13 cellular contexts compared by ENCODE assay signal in the genomic region with DNA sequence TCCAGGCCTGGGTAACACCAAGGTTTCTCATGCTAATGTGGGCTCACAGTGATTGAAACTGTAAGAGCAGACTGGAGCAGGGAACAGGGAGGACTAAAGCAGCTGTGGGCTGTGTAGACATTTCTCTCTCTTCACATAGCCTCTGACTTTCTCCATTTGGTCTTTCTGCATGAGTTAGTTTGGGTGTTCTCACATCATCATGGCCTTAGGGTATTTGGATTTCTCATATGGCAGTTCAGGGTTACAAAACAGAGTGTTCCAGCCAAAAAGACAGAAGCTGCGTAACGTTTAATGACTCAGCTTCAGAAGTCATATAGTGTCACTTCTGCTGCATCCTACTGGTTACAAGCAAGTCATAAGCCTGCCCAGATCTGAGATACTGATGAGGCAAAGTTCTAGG. TPM values are rescaled to one million over a fixed set of nuclear protein-coding genes. Genes with fewer than 3 reads are reported as not detected.
A peak's percentile ranks its signal among the peaks of the same experiment; 100 is the strongest.
DNase-seq lines count a peak whose midpoint lies in the region; TF ChIP-seq lines count a peak whose summit lies in the region.
"Had no signal": no experiment of that assay in that cellular context is flagged by ENCODE, and none has a peak within 500 bp of the region (broad histone marks: within the 10 kb centered on the region; RNA-seq: fewer than 3 reads in every experiment).

No MANE protein-coding gene starts in this region.

- H2BK12ac ChIP-seq in trophoblast cell (ENCODE audit: low read length), result no peak overlapping the region

- intact Hi-C loops in tibial artery (cut with DNase I; ENCODE audit: low total_unique reads), result no loop called here

- CTCF ChIA-PET in HEK293T (lab: Yijun Ruan, JAX), result no interaction called here

- H2AK5ac ChIP-seq in trophoblast cell (ENCODE audit: low read length), result no peak overlapping the region

- H3K27me3 ChIP-seq in trophoblast cell (ENCODE audit: insufficient read depth, low read length) (no peaks in the 10 kb centered on the region), tibial artery (no peaks in the 10 kb centered on the region)

- no peak overlapping the region for H3K27ac ChIP-seq in trophoblast cell (ENCODE audit: low read depth, low read length)
- H3K27ac ChIP-seq in tibial artery, result no peak overlapping the region

- H3K4me3 ChIP-seq in epithelial cell of esophagus (ENCODE audit: low read length) (no peak overlapping the region), trophoblast cell (ENCODE audit: low read depth, low read length) (no peak overlapping the region), tibial artery (no peak overlapping the region)

- no peak overlapping the region for H3K4ac ChIP-seq in trophoblast cell (ENCODE audit: low read depth, low read length)

- no peaks in the 10 kb centered on the region for H3K79me2 ChIP-seq in trophoblast cell (ENCODE audit: control insufficient read depth, insufficient read depth, low read length, poor library complexity)

- in situ Hi-C loops in G401 (cut with HindIII; ENCODE audit: low sequenced_read_pairs), result no loop called here

- no peak overlapping the region for H4K8ac ChIP-seq in trophoblast cell (ENCODE audit: low read depth, low read length)

- DNase-seq in GF-D8 (lab: John Stamatoyannopoulos, UW) (peak; percentile 23), NOMO-1 treated with DMSO at 0.1 percent for 48 hours (lab: John Stamatoyannopoulos, UW; ENCODE audit: unreplicated experiment) (peak; percentile 83), epithelial cell of esophagus (ENCODE audit: low read depth) (peak; percentile 99), trophoblast cell (peak; percentile 43 to 82), HEK293T (ENCODE audit: extremely low spot score) (no peak), tibial artery (no peak), G401 (ENCODE audit: low spot score) (no peak)
- no peak for DNase-seq in stimulated activated CD4-positive, alpha-beta T cell treated with anti-CD3 and anti-CD28 coated beads, Interleukin-2, amount 100 ng/mL, for 24 hours
- DNase-seq: activated CD4-positive, alpha-beta T cell treated with anti-CD3 and anti-CD28 coated beads for 4 hours; DMS79 treated with DMSO at 0.1 percent for 48 hours; effector CD8-positive, alpha-beta T cell; NCI-H1436 treated with DMSO at 0.1 percent for 48 hours; nephron progenitor cell had no signal

- no peak overlapping the region for H2BK5ac ChIP-seq in trophoblast cell (ENCODE audit: low read depth, low read length, poor library complexity)

- TF ChIP-seq CTCF in epithelial cell of esophagus (IDR thresholded peaks at IDR 0.05; ENCODE audit: insufficient read depth, low read depth, low read length, missing control alignments) (no peak), tibial artery (IDR thresholded peaks at IDR 0.05) (no peak)

- H2AFZ ChIP-seq in trophoblast cell (ENCODE audit: insufficient read depth, low read length, poor library complexity), result no peak overlapping the region

- H3K18ac ChIP-seq in trophoblast cell (ENCODE audit: low read length), result no peak overlapping the region

- no peak overlapping the region for H4K91ac ChIP-seq in trophoblast cell (ENCODE audit: low read depth, low read length)

- no peaks in the 10 kb centered on the region for H3K4me1 ChIP-seq in trophoblast cell (ENCODE audit: control insufficient read depth in 1 of 2, insufficient read depth in 2 of 2, low read length in 2 of 2)
- no peaks in the 10 kb centered on the region for H3K4me1 ChIP-seq in tibial artery

- WGBS in trophoblast cell (ENCODE audit: extremely low coverage, insufficient coverage, insufficient read length), result no CpG with 5 or more reads among the region's 2 CpGs

- POLR2A ChIA-PET in HEK293T (lab: Yijun Ruan, JAX), result no interaction called here

- no peaks in the 10 kb centered on the region for H3K36me3 ChIP-seq in trophoblast cell (ENCODE audit: control insufficient read depth in 1 of 2, insufficient read depth in 2 of 2, low read length in 2 of 2)
- no peaks in the 10 kb centered on the region for H3K36me3 ChIP-seq in tibial artery

- no peaks in the 10 kb centered on the region for H3K79me1 ChIP-seq in trophoblast cell (ENCODE audit: low read length)

- no peak overlapping the region for H4K12ac ChIP-seq in trophoblast cell (ENCODE audit: low read depth, low read length)

- H3K9me3 ChIP-seq in trophoblast cell (ENCODE audit: insufficient read depth, low read depth, low read length), result no peaks in the 10 kb centered on the region
- H3K9me3 ChIP-seq in tibial artery, result no peaks in the 10 kb centered on the region

- H3K14ac ChIP-seq in trophoblast cell (ENCODE audit: low read length), result no peak overlapping the region

- H3K9ac ChIP-seq in trophoblast cell (ENCODE audit: low read length), result no peak overlapping the region

- H3K4me2 ChIP-seq in trophoblast cell (ENCODE audit: low read length), result no peak overlapping the region

- H2BK120ac ChIP-seq in trophoblast cell (ENCODE audit: insufficient read depth, low read length, poor library complexity), result no peak overlapping the region

- H3K23ac ChIP-seq in trophoblast cell (ENCODE audit: low read length), result peak overlapping the region; percentile 90

TF ChIP-seq in HEK293T, 16 proteins besides CTCF, POLR2A, EP300 and RAD21:
- TF ChIP-seq FOXM1 (IDR thresholded peaks at IDR 0.05; ENCODE audit: borderline replicate concordance), result no peak
- no peak for TF ChIP-seq PKNOX1 (IDR thresholded peaks at IDR 0.05)
- no peak for TF ChIP-seq HDGF (IDR thresholded peaks at IDR 0.05; ENCODE audit: borderline replicate concordance)
- TF ChIP-seq ELF4 (IDR thresholded peaks at IDR 0.05), result no peak
- no peak for TF ChIP-seq BHLHE40 (IDR thresholded peaks at IDR 0.05; ENCODE audit: borderline replicate concordance)
- no peak for TF ChIP-seq ZNF384 (IDR thresholded peaks at IDR 0.05)
- TF ChIP-seq NFRKB (IDR thresholded peaks at IDR 0.05), result no peak
- no peak for TF ChIP-seq FOXA1 (IDR thresholded peaks at IDR 0.05)
- no peak for TF ChIP-seq FOXK2 (IDR thresholded peaks at IDR 0.05)
- no peak for TF ChIP-seq SP1 (IDR thresholded peaks at IDR 0.05)
- no peak for TF ChIP-seq L3MBTL2 (conservative IDR thresholded peaks at IDR 0.05)
- no peak for TF ChIP-seq ARNT (IDR thresholded peaks at IDR 0.05)
- no peak for TF ChIP-seq LEF1 (IDR thresholded peaks at IDR 0.05; ENCODE audit: borderline replicate concordance)
- TF ChIP-seq TARDBP (IDR thresholded peaks at IDR 0.05), result no peak
- TF ChIP-seq CTBP1 (IDR thresholded peaks at IDR 0.05; ENCODE audit: borderline replicate concordance), result no peak
- TF ChIP-seq SUZ12 (IDR thresholded peaks at IDR 0.05), result no peak

RNA-seq across cellular contexts. Expression of gene OSBPL8, which starts 52.0 kb away (rescaled TPM):
- polyA plus RNA-seq in trophoblast cell (2013), result 25.8 and 26.5 TPM in 2 replicates
- 68.4 and 77.0 TPM in 2 replicates for total RNA-seq in G401 (2014; rRNA removed; shearing (Covaris generic))

Comparison
In these comparisons a context has a peak if more than half of its experiments do, and no peak if none do; other contexts are left out.
1. DNase-seq: peak in GF-D8 (single experiment), NOMO-1 treated with DMSO at 0.1 percent for 48 hours (single experiment), epithelial cell of esophagus (single experiment) and trophoblast cell (2 of 2); none in HEK293T (single experiment), tibial artery (0 of 2), stimulated activated CD4-positive, alpha-beta T cell treated with anti-CD3 and anti-CD28 coated beads, Interleukin-2, amount 100 ng/mL, for 24 hours (0 of 2) and G401 (single experiment).